ENCODE assay signal across 7 cellular contexts in genomic region chr10:93916257-93917063, GRCh38. TPM values are rescaled to one million over a fixed set of nuclear protein-coding genes. Genes with fewer than 3 reads are reported as not detected.
DNase-seq lines count a peak whose midpoint lies in the region; ATAC-seq and TF ChIP-seq lines count a peak whose summit lies in the region.

No MANE protein-coding gene starts in this region.

- H3F3A ChIP-seq in neural cell (ENCODE audit: insufficient read depth, low read length, poor library complexity, severe bottlenecking) = no peaks in the 10 kb centered on the region

- DNase-seq in GM13977 (ENCODE audit: low spot score) = no peak
- peak; percentile 9 for DNase-seq in NCI-H345 treated with DMSO at 0.1 percent for 48 hours (lab: John Stamatoyannopoulos, UW; ENCODE audit: unreplicated experiment)
- DNase-seq in amniotic stem cell (lab: John Stamatoyannopoulos, UW) = no peak
- DNase-seq in naive thymus-derived CD8-positive, alpha-beta T cell = no peak
- DNase-seq in effector memory CD8-positive, alpha-beta T cell = no peak

- TF ChIP-seq EP300 in neural cell (conservative IDR thresholded peaks at IDR 0.05; ENCODE audit: poor library complexity, severe bottlenecking) = no peak

- H3K36me3 ChIP-seq in duodenal mucosa (ENCODE audit: control insufficient read depth in 1 of 2, insufficient read depth in 2 of 2, low read length in 2 of 2) (peaks cover 0 to 3% of the 10 kb centered on the region in 2 donors), neural cell (ENCODE audit: insufficient read depth, low read length) (no peaks in the 10 kb centered on the region)

- peaks cover 0 to 7% of the 10 kb centered on the region in 2 donors for H3K4me1 ChIP-seq in duodenal mucosa (ENCODE audit: control insufficient read depth in 1 of 2, insufficient read depth in 2 of 2, low read length in 2 of 2)

- no peaks in the 10 kb centered on the region for H3K27me3 ChIP-seq in duodenal mucosa (ENCODE audit: control insufficient read depth in 1 of 2, insufficient read depth in 2 of 2, low read length in 2 of 2)
- no peaks in the 10 kb centered on the region for H3K27me3 ChIP-seq in neural cell (ENCODE audit: insufficient read depth, low read depth, low read length)

- peak; percentile 55 for TF ChIP-seq CTCF in GM13977 (IDR thresholded peaks at IDR 0.05; ENCODE audit: extremely low read depth, insufficient read depth, missing control alignments)
- peak; percentile 84 for TF ChIP-seq CTCF in neural cell (IDR thresholded peaks at IDR 0.05; ENCODE audit: poor library complexity, severe bottlenecking)

- no peak overlapping the region for H3K4me3 Mint-ChIP-seq in naive thymus-derived CD8-positive, alpha-beta T cell
- no peak overlapping the region for H3K4me3 Mint-ChIP-seq in effector memory CD8-positive, alpha-beta T cell

- no peaks in the 10 kb centered on the region for H3K79me2 ChIP-seq in neural cell (replicated peaks; ENCODE audit: insufficient read depth, low read length)

- H3K9me3 ChIP-seq in duodenal mucosa (ENCODE audit: control insufficient read depth in 1 of 2, low read length in 2 of 2) = no peaks in the 10 kb centered on the region
- H3K9me3 ChIP-seq in neural cell (ENCODE audit: low read length) = no peaks in the 10 kb centered on the region

- H4K20me1 ChIP-seq in neural cell (ENCODE audit: insufficient read depth) = no peaks in the 10 kb centered on the region

- in situ Hi-C loops in GM13977 (cut with MboI; ENCODE audit: low pct_unique_long_range_greater_than_20kb, low sequenced_read_pairs, unreplicated experiment) = loop anchor here (25.0 kb wide), 1 partner anchor 396 kb away; no protein-coding TSS in a partner anchor

- no peak overlapping the region for H3K4me2 ChIP-seq in neural cell (ENCODE audit: low read length)

- no peaks in the 10 kb centered on the region for H3K4me1 Mint-ChIP-seq in naive thymus-derived CD8-positive, alpha-beta T cell
- H3K4me1 Mint-ChIP-seq in effector memory CD8-positive, alpha-beta T cell (ENCODE audit: low read depth in 2 of 2) = no peaks in the 10 kb centered on the region

- no peak for ATAC-seq in naive thymus-derived CD8-positive, alpha-beta T cell
- no peak for ATAC-seq in effector memory CD8-positive, alpha-beta T cell (replicated peaks)

- H3K9ac ChIP-seq in duodenal mucosa (ENCODE audit: low read depth in 1 of 2, low read length in 2 of 2) (peak overlapping the region in 1 of 2 donors; percentile 35), neural cell (ENCODE audit: low read length) (no peak overlapping the region)

- POLR2A ChIA-PET in naive thymus-derived CD8-positive, alpha-beta T cell (lab: Charles Lee) = no interaction called here

- peak overlapping the region in 1 of 10 donors; percentile 23 for H3K27ac Mint-ChIP-seq in naive thymus-derived CD8-positive, alpha-beta T cell
- peak overlapping the region in 1 of 2 donors; percentile 30 for H3K27ac Mint-ChIP-seq in effector memory CD8-positive, alpha-beta T cell

- peaks cover 0 to 7% (median 0%) of the 10 kb centered on the region in 3 donors for H3K36me3 Mint-ChIP-seq in naive thymus-derived CD8-positive, alpha-beta T cell
- no peaks in the 10 kb centered on the region for H3K36me3 Mint-ChIP-seq in effector memory CD8-positive, alpha-beta T cell (ENCODE audit: insufficient read depth)

- H3K4me3 ChIP-seq in duodenal mucosa (ENCODE audit: low read depth in 1 of 2, low read length in 2 of 2) (peak overlapping the region; percentile 48 to 59), neural cell (ENCODE audit: low read length) (no peak overlapping the region)

- H3K9me2 ChIP-seq in neural cell (ENCODE audit: insufficient read depth, low read length) = no peaks in the 10 kb centered on the region

- no peak overlapping the region for H2AFZ ChIP-seq in neural cell (ENCODE audit: low read depth, low read length)

- no peak overlapping the region for H3K27ac ChIP-seq in duodenal mucosa (ENCODE audit: low read depth, low read length)
- H3K27ac ChIP-seq in neural cell (ENCODE audit: low read length) = no peak overlapping the region

- TF ChIP-seq RAD21 in neural cell (conservative IDR thresholded peaks at IDR 0.05) = peak; percentile 82

- peaks cover 0 to 8% (median 0%) of the 10 kb centered on the region in 5 donors for H3K27me3 Mint-ChIP-seq in naive thymus-derived CD8-positive, alpha-beta T cell
- H3K27me3 Mint-ChIP-seq in effector memory CD8-positive, alpha-beta T cell = peaks cover 0 to 5% of the 10 kb centered on the region in 2 donors

- H3K9me3 Mint-ChIP-seq in naive thymus-derived CD8-positive, alpha-beta T cell = no peaks in the 10 kb centered on the region
- H3K9me3 Mint-ChIP-seq in effector memory CD8-positive, alpha-beta T cell = no peaks in the 10 kb centered on the region

TF ChIP-seq in neural cell, 6 proteins besides CTCF, POLR2A, EP300 and RAD21:
- TF ChIP-seq TAF1 (IDR thresholded peaks at IDR 0.05; ENCODE audit: low read depth) (no peak), SMC3 (conservative IDR thresholded peaks at IDR 0.05; ENCODE audit: poor library complexity) (peak; percentile 80)

RNA-seq across cellular contexts. Expression of gene SLC35G1, which starts 22.7 kb away (rescaled TPM):
- 3.3 and 3.5 TPM in 2 replicates for polyA plus RNA-seq in neural cell
- polyA minus RNA-seq in neural cell = 5.7 and 6.8 TPM in 2 replicates
- total RNA-seq in naive thymus-derived CD8-positive, alpha-beta T cell = 1 to 10 TPM; 6.3 to 6.4 TPM
- polyA plus RNA-seq in naive thymus-derived CD8-positive, alpha-beta T cell = 1 to 10 TPM; 2.3 to 3.9 (median 3.8) TPM
